ENCODE assay signal across 23 cellular contexts in the genomic region with DNA sequence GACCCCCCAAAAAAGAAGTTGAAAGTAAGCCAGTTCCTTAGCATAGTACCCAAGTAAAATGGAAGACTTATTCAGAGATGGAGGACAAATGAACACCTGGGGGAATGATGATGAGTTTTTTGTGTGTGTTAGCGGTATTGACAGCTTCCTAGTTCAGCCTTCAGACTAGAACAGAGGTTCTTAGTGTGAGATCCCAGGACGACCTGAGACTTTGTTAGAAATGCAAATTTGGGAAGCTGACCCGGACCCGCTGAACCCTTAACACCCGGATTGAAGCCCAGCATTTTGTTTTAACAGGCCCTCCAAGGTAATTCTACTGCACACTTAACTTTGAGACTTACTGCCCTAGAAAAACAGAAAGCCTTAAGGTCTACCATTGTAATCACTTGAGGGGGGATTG. TPM values are rescaled to one million over a fixed set of nuclear protein-coding genes. Genes with fewer than 3 reads are reported as not detected.
DNase-seq lines count a peak whose midpoint lies in the region; ATAC-seq and TF ChIP-seq lines count a peak whose summit lies in the region.
"Had no signal": no experiment of that assay in that cellular context is flagged by ENCODE, and none has a peak within 500 bp of the region (broad histone marks: within the 10 kb centered on the region; RNA-seq: fewer than 3 reads in every experiment).

No MANE protein-coding gene starts in this region.

- H2AFZ ChIP-seq in H9 (ENCODE audit: low read length) = no peak overlapping the region
- H2AFZ ChIP-seq in SU-DHL-6 (ENCODE audit: low read depth, low read length, severe bottlenecking) = no peak overlapping the region

- no peak overlapping the region for H2BK120ac ChIP-seq in H9 (ENCODE audit: low read depth, low read length, poor library complexity, severe bottlenecking)

- no peak overlapping the region for H2AK5ac ChIP-seq in H9 (ENCODE audit: insufficient read length, low read length)

- TF ChIP-seq CTCF in GM12864 (IDR thresholded peaks at IDR 0.05; ENCODE audit: low read depth, low read length, missing control alignments) (no peak), H9 (conservative IDR thresholded peaks at IDR 0.05) (no peak), SU-DHL-6 (IDR thresholded peaks at IDR 0.05; ENCODE audit: insufficient read depth, low read length, poor library complexity, severe bottlenecking) (no peak), nephron progenitor cell (IDR thresholded peaks at IDR 0.05) (no peak), lower leg skin (IDR thresholded peaks at IDR 0.05) (no peak)

- peak overlapping the region; percentile 24; the same call in 1 of the 2 replicates for H3K4me3 ChIP-seq in GM12864 (ENCODE audit: low read depth, low read length)
- H3K4me3 ChIP-seq in SU-DHL-6 (ENCODE audit: insufficient read depth, low read length, poor library complexity, severe bottlenecking) = no peak overlapping the region
- H3K4me3 ChIP-seq in lower leg skin (ENCODE audit: low read depth, poor library complexity, severe bottlenecking) = no peak overlapping the region
- H3K4me3 ChIP-seq: BLaER1 treated with 17β-estradiol and CSF1 and Interleukin-3, amounts not matched to agents 10 nM and 100 nM had no signal

- H3K27ac ChIP-seq in H9 (ENCODE audit: insufficient read length, low read depth, low read length) = no peak overlapping the region
- H3K27ac ChIP-seq in SU-DHL-6 (ENCODE audit: low read depth, low read length) = no peak overlapping the region
- H3K27ac ChIP-seq: BLaER1 treated with 17β-estradiol and CSF1 and Interleukin-3, amounts not matched to agents 10 nM and 100 nM had no signal

- no peaks in the 10 kb centered on the region for H3K36me3 ChIP-seq in SU-DHL-6 (ENCODE audit: low read length)

- H2BK20ac ChIP-seq in H9 (ENCODE audit: low read depth, low read length, poor library complexity, severe bottlenecking) = no peak overlapping the region

- peaks cover 15 to 21% of the 10 kb centered on the region in 2 experiments for H3K9me3 Mint-ChIP-seq in H9
- H3K9me3 Mint-ChIP-seq in nephron progenitor cell = peaks cover 30% of the 10 kb centered on the region

- H3K56ac ChIP-seq in H9 (ENCODE audit: insufficient read length, low read depth, low read length) = no peak overlapping the region

- no peak overlapping the region for H3K4me2 ChIP-seq in H9 (ENCODE audit: insufficient read depth, insufficient read length, low read length)
- peak overlapping the region; percentile 52 for H3K4me2 ChIP-seq in SU-DHL-6 (ENCODE audit: low read depth, low read length, poor library complexity, severe bottlenecking)
- H3K4me2 ChIP-seq: BLaER1 treated with 17β-estradiol and CSF1 and Interleukin-3, amounts not matched to agents 10 nM and 100 nM; SK-N-SH had no signal

- no peak overlapping the region for H3K4ac ChIP-seq in H9 (ENCODE audit: low read depth, low read length)

- no peaks in the 10 kb centered on the region; the same call in 1 of the 2 replicates for H3F3A ChIP-seq in SU-DHL-6 (ENCODE audit: insufficient read depth)

- H3K9ac ChIP-seq in H9 (ENCODE audit: extremely low read depth, insufficient read length, low read length) (no peak overlapping the region), SU-DHL-6 (ENCODE audit: low read length) (peak overlapping the region; percentile 19; the same call in 1 of the 2 replicates)
- H3K9ac ChIP-seq: BLaER1 treated with 17β-estradiol and CSF1 and Interleukin-3, amounts not matched to agents 10 nM and 100 nM; SK-N-SH had no signal

- no peak overlapping the region for H3T11ph ChIP-seq in H9 (ENCODE audit: low read length)

- H3K4me1 Mint-ChIP-seq in H9 (peaks cover 16 to 20% of the 10 kb centered on the region in 2 experiments), nephron progenitor cell (peaks cover 20% of the 10 kb centered on the region)

- H3K14ac ChIP-seq in H9 (ENCODE audit: insufficient read depth, low read length) = no peak overlapping the region

- peaks cover 22 to 27% (median 26%) of the 10 kb centered on the region in 3 experiments for H3K36me3 Mint-ChIP-seq in H9 (ENCODE audit: insufficient read depth in 1 of 3, low read depth in 3 of 3)
- peaks cover 41% of the 10 kb centered on the region for H3K36me3 Mint-ChIP-seq in nephron progenitor cell (ENCODE audit: low read depth)

- H3K79me2 ChIP-seq in H9 (ENCODE audit: insufficient read depth, low read length) (peaks cover 4% of the 10 kb centered on the region; the same call in 1 of the 2 replicates), SU-DHL-6 (ENCODE audit: insufficient read depth, low read length) (peaks cover 87% of the 10 kb centered on the region)

- no peak overlapping the region for H2BK12ac ChIP-seq in H9 (ENCODE audit: insufficient read length, low read depth, low read length)

- H3K9me3 ChIP-seq in H9 (ENCODE audit: control insufficient read depth, low read depth, low read length) = no peaks in the 10 kb centered on the region
- H3K9me3 ChIP-seq in SU-DHL-6 (ENCODE audit: insufficient read depth, low read length) = no peaks in the 10 kb centered on the region
- H3K9me3 ChIP-seq: SK-N-SH had no signal

- peaks cover 5% of the 10 kb centered on the region for H3K79me1 ChIP-seq in H9 (ENCODE audit: insufficient read depth, low read depth, low read length, poor library complexity, severe bottlenecking)

- no peaks in the 10 kb centered on the region for H3K27me3 ChIP-seq in H9 (ENCODE audit: insufficient read depth, low read length)
- H3K27me3 ChIP-seq in SU-DHL-6 (ENCODE audit: low read length) = no peaks in the 10 kb centered on the region
- H3K27me3 ChIP-seq: BLaER1 treated with 17β-estradiol and CSF1 and Interleukin-3, amounts not matched to agents 10 nM and 100 nM had no signal

- intact Hi-C loops in lower leg skin (cut with DNase I; ENCODE audit: low total_unique reads) = no loop called here

- no peaks in the 10 kb centered on the region for H3K23me2 ChIP-seq in H9 (ENCODE audit: insufficient read length, low read depth, low read length, poor library complexity, severe bottlenecking)

- H3K23ac ChIP-seq in H9 (ENCODE audit: insufficient read length, low read depth, low read length) = no peak overlapping the region

- no CpG with 5 or more reads among the region's 5 CpGs for WGBS in H9 (ENCODE audit: extremely low coverage, insufficient read length, low lambda C conversion rate)
- 88 to 89% methylated on average over 5 of the region's 5 CpGs for WGBS in lower leg skin, 2 donors

- ATAC-seq in HG02938 (IDR thresholded peaks at IDR 0.05; ENCODE audit: unreplicated experiment) = no peak
- ATAC-seq: CD8-positive, alpha-beta T cell had no signal

- no peak overlapping the region for H4K91ac ChIP-seq in H9 (ENCODE audit: insufficient read length, low read depth, low read length)

- H3K4me1 ChIP-seq in H9 (ENCODE audit: insufficient read depth, low read length) = peaks cover 2% of the 10 kb centered on the region; the same call in 1 of the 2 replicates

- H2BK5ac ChIP-seq in H9 (ENCODE audit: insufficient read length, low read length) = no peak overlapping the region

- H4K5ac ChIP-seq in H9 (ENCODE audit: insufficient read length, low read depth, low read length) = no peak overlapping the region

- DNase-seq in GM12864 (ENCODE audit: low read depth) (no peak), H9 (no peak), nephron progenitor cell (no peak), cerebellar cortex (ENCODE audit: low spot score) (no peak), lower leg skin (ENCODE audit: low spot score in 2 of 2) (no peak), UCSD-AML1 (lab: John Stamatoyannopoulos, UW; ENCODE audit: unreplicated experiment) (no peak)
- DNase-seq: Calu3; CD8-positive, alpha-beta T cell; DMS53; EL; NCI-H1092 treated with DMSO at 0.1 percent for 48 hours; NCI-H146; NCI-H2081; NCI-H2171 treated with DMSO at 0.1 percent for 48 hours; NCI-H446; NCI-H526 treated with DMSO at 0.1 percent for 48 hours; OCI-M1; SHP77; SK-N-SH; T-helper 1 cell had no signal

- TF ChIP-seq POLR2A in lower leg skin (IDR thresholded peaks at IDR 0.05) = no peak

- H4K20me1 ChIP-seq in H9 (ENCODE audit: control insufficient read depth, insufficient read depth, insufficient read length) (no peaks in the 10 kb centered on the region), SU-DHL-6 (ENCODE audit: low read depth, low read length) (peaks cover 24% of the 10 kb centered on the region)

- H3K4me3 Mint-ChIP-seq in H9 (no peak overlapping the region), nephron progenitor cell (no peak overlapping the region)
- H3K4me3 Mint-ChIP-seq: CD8-positive, alpha-beta T cell had no signal

- H3K9me2 ChIP-seq in SU-DHL-6 (replicated peaks; ENCODE audit: insufficient read depth, low read length) = no peaks in the 10 kb centered on the region
- H3K9me2 ChIP-seq: SK-N-SH had no signal

- H3K27me3 Mint-ChIP-seq in H9 (ENCODE audit: low read depth) = no peaks in the 10 kb centered on the region
- H3K27me3 Mint-ChIP-seq in nephron progenitor cell (ENCODE audit: low read depth, poor library complexity) = no peaks in the 10 kb centered on the region

- H3K18ac ChIP-seq in H9 (ENCODE audit: insufficient read length, low read depth, low read length) = no peak overlapping the region

- H4K8ac ChIP-seq in H9 (replicated peaks; ENCODE audit: insufficient read length, low read depth, low read length) = no peak overlapping the region

- peak overlapping the region in 2 of 3 experiments; percentile 19 to 53; a peak in 3 of 7 replicates for H3K27ac Mint-ChIP-seq in H9
- H3K27ac Mint-ChIP-seq in nephron progenitor cell = peak overlapping the region; percentile 70
- H3K27ac Mint-ChIP-seq: CD8-positive, alpha-beta T cell had no signal

- H2BK15ac ChIP-seq in H9 (ENCODE audit: low read depth, low read length) = no peak overlapping the region

RNA-seq across cellular contexts. Expression of a gene that starts 20.3 kb away (rescaled TPM):
- total RNA-seq in H9 (2021) = 13.6 and 14.6 TPM in 2 replicates
- 10 to 100 TPM; 20.6 to 40.1 (median 29.7) TPM for total RNA-seq in lower leg skin
